In genomic region chr15:77454265-77454664, GRCh38 we compare ENCODE assay signal across 1 cellular context.
TF ChIP-seq lines count a peak whose summit lies in the region.

No MANE protein-coding gene starts in this region.

TF ChIP-seq in IMR-90, 13 proteins besides CTCF, POLR2A, EP300 and RAD21 (continued from another document):
- TF ChIP-seq ELK1 (IDR thresholded peaks at IDR 0.05; ENCODE audit: borderline replicate concordance, low read depth, low read length) (no peak), MAFK (IDR thresholded peaks at IDR 0.05; ENCODE audit: low read depth, low read length) (peak; percentile 47), CEBPB (IDR thresholded peaks at IDR 0.05; ENCODE audit: low read depth, low read length) (peak; percentile 68; the same call in 1 of the 2 replicates), CHD1 (IDR thresholded peaks at IDR 0.05; ENCODE audit: low read depth, low read length) (no peak), FOS (IDR thresholded peaks at IDR 0.05; ENCODE audit: low read depth, low read length) (no peak)
